Comparison of ENCODE assay signal across 8 cellular contexts in the genomic region with DNA sequence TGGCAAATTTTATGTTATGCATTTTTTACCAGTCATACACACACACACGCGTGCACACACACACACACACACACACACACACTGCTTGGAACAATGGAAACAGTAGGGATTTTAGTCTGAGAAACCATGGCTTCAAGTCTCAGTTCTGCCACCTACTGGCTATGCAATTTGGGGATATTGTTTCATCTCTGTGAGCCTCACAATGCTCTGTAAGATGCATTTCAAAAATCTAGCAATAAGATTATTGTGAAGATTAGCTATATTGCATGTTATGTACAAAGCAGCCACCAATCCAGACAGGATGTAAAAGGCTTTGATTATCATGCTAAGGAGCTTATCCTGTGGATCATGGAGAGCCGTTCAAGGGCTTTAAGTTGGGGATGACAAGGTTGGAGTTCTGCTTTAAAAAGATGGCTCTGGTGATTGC.
DNase-seq lines count a peak whose midpoint lies in the region; ATAC-seq and TF ChIP-seq lines count a peak whose summit lies in the region.

No MANE protein-coding gene starts in this region.

- no peak overlapping the region for H3K27ac ChIP-seq in SK-N-MC
- H3K27ac ChIP-seq in foreskin keratinocyte: no peak overlapping the region

- H3K4me1 ChIP-seq in foreskin keratinocyte: no peaks in the 10 kb centered on the region

- peak; percentile 59 for TF ChIP-seq CTCF in LNCaP clone FGC (IDR thresholded peaks at IDR 0.05; ENCODE audit: control insufficient read depth, extremely low read depth, insufficient read depth)
- TF ChIP-seq CTCF in foreskin keratinocyte (conservative IDR thresholded peaks at IDR 0.05): peak; percentile 76

- no peak overlapping the region for H3K9ac ChIP-seq in SK-N-MC (ENCODE audit: insufficient read length)

- no peaks in the 10 kb centered on the region for H3K9me3 Mint-ChIP-seq in activated CD4-positive, alpha-beta T cell treated with anti-CD3 and anti-CD28 coated beads, Interleukin-2, amount 10 ng/mL, durations not matched to agents 7 days and 5 days

- H3K27me3 Mint-ChIP-seq in activated CD4-positive, alpha-beta T cell treated with anti-CD3 and anti-CD28 coated beads, Interleukin-2, amount 10 ng/mL, durations not matched to agents 7 days and 5 days: peaks cover 5% of the 10 kb centered on the region

- no peaks in the 10 kb centered on the region for H3K36me3 ChIP-seq in SK-N-MC (ENCODE audit: insufficient read depth, low read length)

- POLR2A ChIA-PET in activated CD4-positive, alpha-beta T cell treated with anti-CD3 and anti-CD28 coated beads, Interleukin-2, amount 10 ng/mL, durations not matched to agents 7 days and 5 days (lab: Charles Lee): no interaction called here

- CTCF ChIA-PET in activated CD4-positive, alpha-beta T cell treated with anti-CD3 and anti-CD28 coated beads, Interleukin-2, amount 10 ng/mL, durations not matched to agents 7 days and 5 days (lab: Charles Lee): interaction anchor here (1.3 kb wide), 1 partner anchor 9 kb away, joined by 3 read pairs; no protein-coding TSS in a partner anchor

- DNase-seq in activated CD4-positive, alpha-beta T cell treated with anti-CD3 and anti-CD28 coated beads, Interleukin-2, amount 10 ng/mL, durations not matched to agents 7 days and 5 days: peak; percentile 13
- DNase-seq in activated CD4-positive, alpha-beta T cell treated with anti-CD3 and anti-CD28 coated beads, Interleukin-2, amount 50 U/mL, for 4 hours: no peak
- DNase-seq in LNCaP clone FGC (ENCODE audit: low read depth) (no peak), SK-N-MC (ENCODE audit: low read depth, low spot score) (peak; percentile 53), foreskin keratinocyte (peak; percentile 42 to 61), superior temporal gyrus (ENCODE audit: extremely low spot score) (peak; percentile 87)
- no peak for DNase-seq in stimulated activated CD8-positive, alpha-beta memory T cell treated with anti-CD3 and anti-CD28 coated beads, Interleukin-4, amount 100 ng/mL, for 48 hours

- H3K4me3 ChIP-seq in LNCaP clone FGC (ENCODE audit: low read depth, low read length) (no peak overlapping the region), SK-N-MC (no peak overlapping the region)

- H3K4me1 Mint-ChIP-seq in activated CD4-positive, alpha-beta T cell treated with anti-CD3 and anti-CD28 coated beads, Interleukin-2, amount 10 ng/mL, durations not matched to agents 7 days and 5 days: peaks cover 9% of the 10 kb centered on the region

- H3K27me3 ChIP-seq in foreskin keratinocyte: no peaks in the 10 kb centered on the region

- H3K4me3 Mint-ChIP-seq in activated CD4-positive, alpha-beta T cell treated with anti-CD3 and anti-CD28 coated beads, Interleukin-2, amount 10 ng/mL, durations not matched to agents 7 days and 5 days: no peak overlapping the region

- H3K36me3 Mint-ChIP-seq in activated CD4-positive, alpha-beta T cell treated with anti-CD3 and anti-CD28 coated beads, Interleukin-2, amount 10 ng/mL, durations not matched to agents 7 days and 5 days (ENCODE audit: low read depth): no peaks in the 10 kb centered on the region

- no peaks in the 10 kb centered on the region for H3K9me3 ChIP-seq in SK-N-MC (ENCODE audit: low read depth, low read length)

- ATAC-seq in foreskin keratinocyte (peak; percentile 58), GM21390 (IDR thresholded peaks at IDR 0.05; ENCODE audit: unreplicated experiment) (no peak)

- no peak overlapping the region for H3K27ac Mint-ChIP-seq in activated CD4-positive, alpha-beta T cell treated with anti-CD3 and anti-CD28 coated beads, Interleukin-2, amount 10 ng/mL, durations not matched to agents 7 days and 5 days

Comparison
In these comparisons a context has a peak if more than half of its experiments do, and no peak if none do; other contexts are left out.
1. DNase-seq: peak in activated CD4-positive, alpha-beta T cell treated with anti-CD3 and anti-CD28 coated beads, Interleukin-2, amount 10 ng/mL, durations not matched to agents 7 days and 5 days (single experiment), SK-N-MC (single experiment), foreskin keratinocyte (2 of 2) and superior temporal gyrus (single experiment); none in activated CD4-positive, alpha-beta T cell treated with anti-CD3 and anti-CD28 coated beads, Interleukin-2, amount 50 U/mL, for 4 hours (0 of 2), LNCaP clone FGC (single experiment) and stimulated activated CD8-positive, alpha-beta memory T cell treated with anti-CD3 and anti-CD28 coated beads, Interleukin-4, amount 100 ng/mL, for 48 hours (single experiment).